Comparison of ENCODE assay signal across 14 cellular contexts in the genomic region with DNA sequence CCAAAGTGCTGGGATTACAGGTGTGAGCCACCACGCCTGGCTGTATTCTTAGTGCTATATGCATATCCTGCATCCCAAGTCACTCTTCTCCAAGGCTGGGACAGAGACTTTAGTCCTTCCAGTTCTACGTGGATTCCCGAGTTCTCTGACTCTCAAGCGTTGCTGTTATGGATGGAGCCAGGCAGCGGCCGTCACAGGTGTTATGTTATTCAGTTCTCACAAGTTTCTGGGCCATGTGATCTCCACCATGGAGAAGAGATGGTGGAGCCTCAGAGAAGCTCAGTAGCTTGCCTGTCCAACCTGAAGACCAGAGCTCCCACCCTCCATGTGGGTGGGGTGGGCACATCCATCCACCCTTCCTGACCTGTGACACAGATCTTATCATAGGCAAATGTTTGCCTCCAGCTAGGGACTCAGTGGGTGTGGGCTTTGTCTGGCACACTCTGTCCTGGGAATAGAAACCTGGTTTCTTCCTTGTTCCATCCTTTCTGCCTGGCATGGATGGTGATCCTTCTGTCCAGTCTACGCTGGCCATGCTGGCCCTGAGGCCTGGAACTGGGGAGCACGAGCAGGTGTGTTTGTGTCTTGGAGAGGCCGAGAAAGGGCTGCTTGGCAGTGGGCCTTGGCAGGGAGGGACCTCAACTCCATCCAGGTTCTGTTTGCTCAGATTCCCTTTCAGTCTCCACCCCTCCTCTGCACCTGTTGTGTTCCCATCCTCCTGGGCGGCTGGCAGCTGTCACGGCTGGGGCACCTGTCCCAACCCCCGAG. TPM values are rescaled to one million over a fixed set of nuclear protein-coding genes. Genes with fewer than 3 reads are reported as not detected.
DNase-seq lines count a peak whose midpoint lies in the region; ATAC-seq and TF ChIP-seq lines count a peak whose summit lies in the region.
"Had no signal": no experiment of that assay in that cellular context is flagged by ENCODE, and none has a peak within 500 bp of the region (broad histone marks: within the 10 kb centered on the region; RNA-seq: fewer than 3 reads in every experiment).

No MANE protein-coding gene starts in this region.

- H3K4me3 ChIP-seq in DOHH2 (ENCODE audit: low read length) (no peak overlapping the region), trophoblast cell (ENCODE audit: low read depth, low read length) (no peak overlapping the region)

- no CpG with 5 or more reads among the region's 12 CpGs for WGBS in trophoblast cell (ENCODE audit: extremely low coverage, insufficient coverage, insufficient read length)

- no peak overlapping the region for H2AFZ ChIP-seq in trophoblast cell (ENCODE audit: insufficient read depth, low read length, poor library complexity)

- no peak overlapping the region for H3K14ac ChIP-seq in trophoblast cell (ENCODE audit: low read length)

- H4K12ac ChIP-seq in trophoblast cell (ENCODE audit: low read depth, low read length): no peak overlapping the region

- H3K27ac Mint-ChIP-seq in activated naive CD4-positive, alpha-beta T cell treated with anti-CD3 and anti-CD28 coated beads, Interleukin-2, amount 50 U/mL, for 72 hours: no peak overlapping the region
- H3K27ac Mint-ChIP-seq: activated CD8-positive, alpha-beta T cell treated with anti-CD3 and anti-CD28 coated beads for 36 hours; T-helper 1 cell treated with Interleukin-12 subunit alpha and Interleukin-12 subunit beta and Interleukin-4 antibody, amounts not matched to agents 30 μg/mL and 1 μg/mL, for 36 hours had no signal

- peaks cover 37% of the 10 kb centered on the region for H3K4me1 ChIP-seq in DOHH2 (ENCODE audit: control insufficient read depth, low read length)
- H3K4me1 ChIP-seq in trophoblast cell (ENCODE audit: control insufficient read depth in 1 of 2, insufficient read depth in 2 of 2, low read length in 2 of 2): peaks cover 3 to 7% of the 10 kb centered on the region in 2 experiments

- no peak for TF ChIP-seq CTCF in DOHH2 (IDR thresholded peaks at IDR 0.05; ENCODE audit: low read depth, low read length, poor library complexity, severe bottlenecking)

- H3F3A ChIP-seq in DOHH2 (ENCODE audit: control insufficient read depth, insufficient read depth): no peaks in the 10 kb centered on the region

- H2BK12ac ChIP-seq in trophoblast cell (ENCODE audit: low read length): no peak overlapping the region

- no peak overlapping the region for H4K91ac ChIP-seq in trophoblast cell (ENCODE audit: low read depth, low read length)

- no peak overlapping the region for H4K8ac ChIP-seq in trophoblast cell (ENCODE audit: low read depth, low read length)

- H3K27ac ChIP-seq in DOHH2 (ENCODE audit: low read depth, low read length) (no peak overlapping the region), trophoblast cell (ENCODE audit: low read depth, low read length) (no peak overlapping the region)

- no peaks in the 10 kb centered on the region for H4K20me1 ChIP-seq in DOHH2 (ENCODE audit: control insufficient read depth, insufficient read depth, low read depth, low read length)

- H3K79me2 ChIP-seq in DOHH2 (ENCODE audit: control insufficient read depth, low read length) (no peaks in the 10 kb centered on the region), trophoblast cell (ENCODE audit: control insufficient read depth, insufficient read depth, low read length, poor library complexity) (no peaks in the 10 kb centered on the region)

- H3K9me3 Mint-ChIP-seq in activated naive CD4-positive, alpha-beta T cell treated with anti-CD3 and anti-CD28 coated beads, Interleukin-2, amount 50 U/mL, for 72 hours: no peaks in the 10 kb centered on the region
- H3K9me3 Mint-ChIP-seq: activated CD8-positive, alpha-beta T cell treated with anti-CD3 and anti-CD28 coated beads for 36 hours; CD4-positive, CD25-positive, alpha-beta regulatory T cell; T-helper 1 cell treated with Interleukin-12 subunit alpha and Interleukin-12 subunit beta and Interleukin-4 antibody, amounts not matched to agents 30 μg/mL and 1 μg/mL, for 36 hours had no signal

- H3K4me2 ChIP-seq in DOHH2 (ENCODE audit: low read length) (peak overlapping the region; percentile 53; the same call in 1 of the 2 replicates), trophoblast cell (ENCODE audit: low read length) (no peak overlapping the region)

- H3K27me3 ChIP-seq in DOHH2 (ENCODE audit: control insufficient read depth, low read length) (peaks cover 3% of the 10 kb centered on the region; the same call in 1 of the 2 replicates), trophoblast cell (ENCODE audit: insufficient read depth, low read length) (no peaks in the 10 kb centered on the region)

- H3K9me2 ChIP-seq in DOHH2 (replicated peaks; ENCODE audit: control insufficient read depth, low read length): no peaks in the 10 kb centered on the region

- no peak overlapping the region for H3K9ac ChIP-seq in trophoblast cell (ENCODE audit: low read length)

- H2AK5ac ChIP-seq in trophoblast cell (ENCODE audit: low read length): no peak overlapping the region

- H2BK120ac ChIP-seq in trophoblast cell (ENCODE audit: insufficient read depth, low read length, poor library complexity): no peak overlapping the region

- H3K9me3 ChIP-seq in DOHH2 (ENCODE audit: control insufficient read depth, insufficient read depth, low read length) (no peaks in the 10 kb centered on the region), trophoblast cell (ENCODE audit: insufficient read depth, low read depth, low read length) (peaks cover 2% of the 10 kb centered on the region)

- peaks cover 4% of the 10 kb centered on the region for H3K79me1 ChIP-seq in trophoblast cell (ENCODE audit: low read length)

- H3K18ac ChIP-seq in trophoblast cell (ENCODE audit: low read length): no peak overlapping the region

- no peaks in the 10 kb centered on the region for H3K36me3 Mint-ChIP-seq in activated naive CD4-positive, alpha-beta T cell treated with anti-CD3 and anti-CD28 coated beads, Interleukin-2, amount 50 U/mL, for 72 hours
- H3K36me3 Mint-ChIP-seq: CD4-positive, CD25-positive, alpha-beta regulatory T cell had no signal

- no peaks in the 10 kb centered on the region for H3K36me3 ChIP-seq in DOHH2 (ENCODE audit: control insufficient read depth, low read length)
- H3K36me3 ChIP-seq in trophoblast cell (ENCODE audit: control insufficient read depth in 1 of 2, insufficient read depth in 2 of 2, low read length in 2 of 2): no peaks in the 10 kb centered on the region

- H2BK5ac ChIP-seq in trophoblast cell (ENCODE audit: low read depth, low read length, poor library complexity): no peak overlapping the region

- ATAC-seq in activated naive CD4-positive, alpha-beta T cell treated with anti-CD3 and anti-CD28 coated beads, Interleukin-2, amount 50 U/mL, for 72 hours: no peak
- no peak for ATAC-seq in GM21528 (IDR thresholded peaks at IDR 0.05; ENCODE audit: low FRiP score, unreplicated experiment)
- ATAC-seq: activated CD8-positive, alpha-beta T cell treated with anti-CD3 and anti-CD28 coated beads for 36 hours had no signal

- DNase-seq in NCI-H2081 treated with DMSO at 0.1 percent for 48 hours (lab: John Stamatoyannopoulos, UW) (peak; percentile 53), SHP77 treated with DMSO at 0.1 percent for 48 hours (lab: John Stamatoyannopoulos, UW) (peak; percentile 70), trophoblast cell (no peak), ACHN (no peak)
- DNase-seq in activated naive CD4-positive, alpha-beta T cell treated with anti-CD3 and anti-CD28 coated beads, Interleukin-2, amount 50 U/mL, for 72 hours (ENCODE audit: low spot score in 2 of 2): no peak
- DNase-seq in activated effector memory CD4-positive, alpha-beta T cell treated with anti-CD3 and anti-CD28 coated beads, Interleukin-2, amount 50 U/mL, for 16 hours: no peak
- DNase-seq: activated CD8-positive, alpha-beta T cell treated with anti-CD3 and anti-CD28 coated beads for 36 hours; activated naive CD4-positive, alpha-beta T cell treated with anti-CD3 and anti-CD28 coated beads, Interleukin-2, amount 50 U/mL, for 16 hours; CD4-positive, CD25-positive, alpha-beta regulatory T cell; cortex of kidney; retina had no signal

- H3K23ac ChIP-seq in trophoblast cell (ENCODE audit: low read length): peak overlapping the region; percentile 8

- in situ Hi-C loops in ACHN (cut with HindIII; ENCODE audit: low pct_ligation_motif_present, low pct_unique_long_range_greater_than_20kb, low sequenced_read_pairs): no loop called here

- no peak overlapping the region for H3K4ac ChIP-seq in trophoblast cell (ENCODE audit: low read depth, low read length)

RNA-seq across cellular contexts. Expression of a gene that starts 55.3 kb away (rescaled TPM):
- polyA plus RNA-seq in trophoblast cell (2013): 197 and 211 TPM in 2 replicates
- 1 to 10 TPM in 1 of 2 donors, under 1 TPM in 1; 0.87 to 2.4 TPM for total RNA-seq in activated naive CD4-positive, alpha-beta T cell treated with anti-CD3 and anti-CD28 coated beads, Interleukin-2, amount 50 U/mL, for 72 hours

Comparison
In these comparisons a context has a peak if more than half of its experiments do, and no peak if none do; other contexts are left out.
1. DNase-seq: peak in NCI-H2081 treated with DMSO at 0.1 percent for 48 hours (single experiment) and SHP77 treated with DMSO at 0.1 percent for 48 hours (single experiment); none in trophoblast cell (0 of 2), activated naive CD4-positive, alpha-beta T cell treated with anti-CD3 and anti-CD28 coated beads, Interleukin-2, amount 50 U/mL, for 72 hours (0 of 2), activated effector memory CD4-positive, alpha-beta T cell treated with anti-CD3 and anti-CD28 coated beads, Interleukin-2, amount 50 U/mL, for 16 hours (single experiment) and ACHN (single experiment).